ENCODE assay signal across 8 cellular contexts in genomic region chr1:222928212-222928611, GRCh38.
DNase-seq lines count a peak whose midpoint lies in the region; ATAC-seq and TF ChIP-seq lines count a peak whose summit lies in the region.

No MANE protein-coding gene starts in this region.

- H3K4me1 ChIP-seq in BE2C (no peaks in the 10 kb centered on the region), esophagus squamous epithelium (peaks cover 0 to 54% (median 0%) of the 10 kb centered on the region in 3 donors), mesodermal cell (ENCODE audit: control insufficient read depth, insufficient read depth, low read length, poor library complexity, severe bottlenecking) (peaks cover 10% of the 10 kb centered on the region)

- H3K4me3 ChIP-seq in BE2C (ENCODE audit: low read depth, low read length) (no peak overlapping the region), esophagus squamous epithelium (peak overlapping the region; percentile 2 to 44 (median 32)), mesodermal cell (ENCODE audit: extremely low read depth, insufficient read depth, low read length, poor library complexity, severe bottlenecking) (peak overlapping the region; percentile 6)

- H3K36me3 ChIP-seq in BE2C (no peaks in the 10 kb centered on the region), esophagus squamous epithelium (no peaks in the 10 kb centered on the region), mesodermal cell (ENCODE audit: control insufficient read depth, insufficient read depth, low read length) (no peaks in the 10 kb centered on the region)

- no peak for ATAC-seq in HG03039 (IDR thresholded peaks at IDR 0.05; ENCODE audit: unreplicated experiment)
- ATAC-seq in HG03342 (IDR thresholded peaks at IDR 0.05; ENCODE audit: unreplicated experiment), result no peak

- H3K9me3 ChIP-seq in BE2C, result no peaks in the 10 kb centered on the region
- H3K9me3 ChIP-seq in esophagus squamous epithelium, result no peaks in the 10 kb centered on the region
- H3K9me3 ChIP-seq in mesodermal cell (ENCODE audit: control insufficient read depth, low read length), result no peaks in the 10 kb centered on the region

- TF ChIP-seq CTCF in BE2C (IDR thresholded peaks at IDR 0.05; ENCODE audit: low read depth, low read length) (no peak), esophagus squamous epithelium (IDR thresholded peaks at IDR 0.05) (no peak)

- intact Hi-C loops in esophagus squamous epithelium (cut with DNase I), result no loop called here

- TF ChIP-seq POLR2A in esophagus squamous epithelium (IDR thresholded peaks at IDR 0.05), result peak in 1 of 4 donors; percentile 13

- H3K27ac ChIP-seq in esophagus squamous epithelium (peak overlapping the region; percentile 5 to 76 (median 54)), mesodermal cell (ENCODE audit: low read depth, low read length, severe bottlenecking) (peak overlapping the region; percentile 50)

- WGBS in esophagus squamous epithelium, 2 donors, result 16 to 20% methylated on average over 3 of the region's 3 CpGs
- 0 to 6% methylated on average over 2 to 3 of the region's 3 CpGs for WGBS in mesodermal cell (ENCODE audit: insufficient coverage in 2 of 2), 2 experiments

- DNase-seq in BE2C, result peak; percentile 20
- peak; percentile 67 for DNase-seq in NCI-H524 treated with DMSO at 0.1 percent for 48 hours (lab: John Stamatoyannopoulos, UW)
- no peak for DNase-seq in esophagus squamous epithelium (lab: John Stamatoyannopoulos, UW)
- DNase-seq in middle frontal gyrus (ENCODE audit: extremely low spot score, low spot score), result no peak
- DNase-seq in GM03348 (ENCODE audit: low spot score), result no peak

- H3K27me3 ChIP-seq in BE2C (no peaks in the 10 kb centered on the region; the same call in none of the 2 replicates), esophagus squamous epithelium (no peaks in the 10 kb centered on the region)

Comparison
In these comparisons a context has a peak if more than half of its experiments do, and no peak if none do; other contexts are left out.
1. DNase-seq: peak in BE2C (single experiment) and NCI-H524 treated with DMSO at 0.1 percent for 48 hours (single experiment); none in esophagus squamous epithelium (single experiment), middle frontal gyrus (single experiment) and GM03348 (single experiment).